Comparison of ENCODE assay signal across 7 cellular contexts in genomic region chr2:20443276-20443920, GRCh38. TPM values are rescaled to one million over a fixed set of nuclear protein-coding genes. Genes with fewer than 3 reads are reported as not detected.
DNase-seq lines count a peak whose midpoint lies in the region; ATAC-seq and FAIRE-seq lines count a peak whose summit lies in the region.

No MANE protein-coding gene starts in this region.

- peak; percentile 68 for DNase-seq in ELR (ENCODE audit: low read depth)
- DNase-seq in LHCN-M2 (ENCODE audit: low read depth) = peak; percentile 64
- peak; percentile 35 to 76 for DNase-seq in SW 1271 (lab: John Stamatoyannopoulos, UW)
- peak in 1 of 3 donors; percentile 58 for DNase-seq in right cardiac atrium
- no peak for DNase-seq in urothelium cell line (ENCODE audit: low spot score)

- WGBS in right cardiac atrium = 39% methylated on average over 6 of the region's 6 CpGs

- no peaks in the 10 kb centered on the region for H3K9me3 ChIP-seq in right cardiac atrium (ENCODE audit: control insufficient read depth, low read length)

- H3K27ac ChIP-seq in right cardiac atrium (ENCODE audit: low read length) = peak overlapping the region; percentile 80
- H3K27ac ChIP-seq in skin epidermis = peak overlapping the region in 12 of 21 experiments; percentile 2 to 75 (median 60)

- no peaks in the 10 kb centered on the region for H3K4me1 ChIP-seq in right cardiac atrium (ENCODE audit: control insufficient read depth, insufficient read depth, low read length)

- H3K27me3 ChIP-seq in right cardiac atrium (ENCODE audit: control insufficient read depth, insufficient read depth) = no peaks in the 10 kb centered on the region

- FAIRE-seq in urothelium cell line (lab: Jason Lieb, UNC) = no peak

- H3K4me3 ChIP-seq in right cardiac atrium (ENCODE audit: low read length) = no peak overlapping the region
- no peak overlapping the region for H3K4me3 ChIP-seq in skin epidermis

- ATAC-seq in right cardiac atrium (no peak), HG03039 (IDR thresholded peaks at IDR 0.05; ENCODE audit: unreplicated experiment) (no peak)

- intact Hi-C loops in right cardiac atrium (cut with DNase I) = no loop called here

RNA-seq across cellular contexts. Expression of gene RHOB, which starts 3.5 kb away (rescaled TPM):
- total RNA-seq in LHCN-M2 (2014; rRNA removed) (92.2 and 129 TPM in 2 replicates), right cardiac atrium (100 to 1,000 TPM; 141 to 365 (median 217) TPM)
- 96.1 TPM for polyA plus RNA-seq in LHCN-M2 (2012)
- 315 TPM for polyA plus RNA-seq in right cardiac atrium
